In genomic region chrX:32087663-32088062, GRCh38 we compare ENCODE assay signal across 38 cellular contexts.
"Had no signal": no experiment of that assay in that cellular context is flagged by ENCODE, and none has a peak within 500 bp of the region (broad histone marks: within the 10 kb centered on the region; RNA-seq: fewer than 3 reads in every experiment).

No MANE protein-coding gene starts in this region.

- H3K9me3 Mint-ChIP-seq: activated naive CD4-positive, alpha-beta T cell treated with anti-CD3 and anti-CD28 coated beads for 36 hours; activated naive CD4-positive, alpha-beta T cell treated with anti-CD3 and anti-CD28 coated beads, Interleukin-2, amount 50 U/mL, for 24 hours; activated naive CD8-positive, alpha-beta T cell treated with anti-CD3 and anti-CD28 coated beads for 36 hours; activated naive CD8-positive, alpha-beta T cell treated with anti-CD3 and anti-CD28 coated beads, Interleukin-2, amount 10 ng/mL, durations not matched to agents 7 days and 5 days; activated naive CD8-positive, alpha-beta T cell treated with anti-CD3 and anti-CD28 coated beads, Interleukin-2, amount 50 U/mL, for 24 hours; activated T-helper 1 cell treated with anti-CD3 and anti-CD28 coated beads, Interleukin-12 subunit alpha, Interleukin-12 subunit beta, Interleukin-2, Interleukin-4 antibody, amounts not matched to agents 30 ng/mL and 10 ng/mL and 1 ng/mL, durations not matched to agents 14 hours and 24 hours and 36 hours; activated T-helper 17 cell treated with anti-CD3 and anti-CD28 coated beads, Interleukin-2, amount 50 U/mL, for 72 hours; central memory CD8-positive, alpha-beta T cell had no signal

- DNase-seq: activated effector memory CD4-positive, alpha-beta T cell treated with anti-CD3 and anti-CD28 coated beads, Interleukin-2, amount 50 U/mL, for 16 hours; activated effector memory CD4-positive, alpha-beta T cell treated with Interleukin-2 at 50 U/mL for 16 hours; activated gamma-delta T cell; activated gamma-delta T cell treated with Interleukin-2 at 50 U/mL for 16 hours; activated naive CD4-positive, alpha-beta T cell; activated naive CD4-positive, alpha-beta T cell treated with anti-CD3 and anti-CD28 coated beads for 36 hours; activated naive CD4-positive, alpha-beta T cell treated with anti-CD3 and anti-CD28 coated beads, Interleukin-2, amount 10 ng/mL, durations not matched to agents 7 days and 5 days; activated naive CD4-positive, alpha-beta T cell treated with anti-CD3 and anti-CD28 coated beads, Interleukin-2, amount 50 U/mL, for 16 hours; activated naive CD4-positive, alpha-beta T cell treated with Interleukin-2 at 50 U/mL for 16 hours; activated naive CD8-positive, alpha-beta T cell treated with anti-CD3 and anti-CD28 coated beads for 36 hours; activated naive CD8-positive, alpha-beta T cell treated with anti-CD3 and anti-CD28 coated beads, Interleukin-2, amount 10 ng/mL, durations not matched to agents 7 days and 5 days; activated naive CD8-positive, alpha-beta T cell treated with anti-CD3 and anti-CD28 coated beads, Interleukin-2, amount 50 U/mL, for 24 hours; activated T-cell treated with anti-CD3 and anti-CD28 coated beads, Interleukin-2, amount 50 U/mL, for 24 hours; activated T-cell treated with anti-CD3 and anti-CD28 coated beads, Interleukin-2, amount 50 U/mL, for 4 hours; activated T-cell treated with anti-CD3 and anti-CD28 coated beads, Interleukin-2, amount 50 U/mL, for 48 hours; activated T-cell treated with anti-CD3 and anti-CD28 coated beads, Interleukin-2, amount 50 U/mL, for 72 hours; adrenal gland; amniotic stem cell; amygdala; anterior cingulate cortex; aorta; body of pancreas; brain microvascular endothelial cell; caudate nucleus; central memory CD4-positive, alpha-beta T cell; cerebellar nuclear complex had no signal

- H3K27ac Mint-ChIP-seq: activated naive CD4-positive, alpha-beta T cell treated with anti-CD3 and anti-CD28 coated beads for 36 hours; activated naive CD4-positive, alpha-beta T cell treated with anti-CD3 and anti-CD28 coated beads, Interleukin-2, amount 10 ng/mL, durations not matched to agents 7 days and 5 days; activated naive CD4-positive, alpha-beta T cell treated with anti-CD3 and anti-CD28 coated beads, Interleukin-2, amount 50 U/mL, for 24 hours; activated naive CD4-positive, alpha-beta T cell treated with anti-CD3 and anti-CD28 coated beads, Interleukin-2, amount 50 U/mL, for 72 hours; activated naive CD8-positive, alpha-beta T cell; activated naive CD8-positive, alpha-beta T cell treated with anti-CD3 and anti-CD28 coated beads for 36 hours; activated naive CD8-positive, alpha-beta T cell treated with anti-CD3 and anti-CD28 coated beads, Interleukin-2, amount 10 ng/mL, durations not matched to agents 7 days and 5 days; activated naive CD8-positive, alpha-beta T cell treated with anti-CD3 and anti-CD28 coated beads, Interleukin-2, amount 50 U/mL, for 24 hours; activated T-cell treated with anti-CD3 and anti-CD28 coated beads, Interleukin-2, amount 50 U/mL, for 24 hours; activated T-cell treated with anti-CD3 and anti-CD28 coated beads, Interleukin-2, amount 50 U/mL, for 72 hours; activated T-helper 1 cell treated with anti-CD3 and anti-CD28 coated beads, Interleukin-12 subunit alpha, Interleukin-12 subunit beta, Interleukin-2, Interleukin-4 antibody, amounts not matched to agents 30 ng/mL and 10 ng/mL and 1 ng/mL, durations not matched to agents 14 hours and 24 hours and 36 hours; activated T-helper 17 cell treated with anti-CD3 and anti-CD28 coated beads, Interleukin-2, amount 50 U/mL, for 72 hours; activated T-helper 2 cell treated with anti-CD3 and anti-CD28 coated beads, Interferon-gamma antibody, Interleukin-2, Interleukin-4, amounts not matched to agents 10 μg/mL and 5 μg/mL and 100 μg/mL, durations not matched to agents 14 hours and 24 hours and 36 hours; brain had no signal

- H3K4me3 ChIP-seq: adrenal gland, ascending aorta, body of pancreas, breast epithelium, cardiac muscle cell had no signal

- H3K27ac ChIP-seq: adrenal gland, ascending aorta, body of pancreas, brain microvascular endothelial cell, breast epithelium, cardiac muscle cell had no signal

- H3K4me3 Mint-ChIP-seq: activated naive CD4-positive, alpha-beta T cell treated with anti-CD3 and anti-CD28 coated beads for 36 hours; activated naive CD4-positive, alpha-beta T cell treated with anti-CD3 and anti-CD28 coated beads, Interleukin-2, amount 10 ng/mL, durations not matched to agents 7 days and 5 days; activated naive CD4-positive, alpha-beta T cell treated with anti-CD3 and anti-CD28 coated beads, Interleukin-2, amount 50 U/mL, for 24 hours; activated naive CD8-positive, alpha-beta T cell; activated naive CD8-positive, alpha-beta T cell treated with anti-CD3 and anti-CD28 coated beads for 36 hours; activated naive CD8-positive, alpha-beta T cell treated with anti-CD3 and anti-CD28 coated beads, Interleukin-2, amount 10 ng/mL, durations not matched to agents 7 days and 5 days; activated naive CD8-positive, alpha-beta T cell treated with anti-CD3 and anti-CD28 coated beads, Interleukin-2, amount 50 U/mL, for 24 hours; activated T-cell treated with anti-CD3 and anti-CD28 coated beads, Interleukin-2, amount 50 U/mL, for 24 hours; activated T-cell treated with anti-CD3 and anti-CD28 coated beads, Interleukin-2, amount 50 U/mL, for 4 hours; activated T-cell treated with anti-CD3 and anti-CD28 coated beads, Interleukin-2, amount 50 U/mL, for 72 hours; activated T-helper 1 cell treated with anti-CD3 and anti-CD28 coated beads, Interleukin-12 subunit alpha, Interleukin-12 subunit beta, Interleukin-2, Interleukin-4 antibody, amounts not matched to agents 30 ng/mL and 10 ng/mL and 1 ng/mL, durations not matched to agents 14 hours and 24 hours and 36 hours; activated T-helper 17 cell treated with anti-CD3 and anti-CD28 coated beads, Interleukin-2, amount 50 U/mL, for 72 hours; brain; central memory CD8-positive, alpha-beta T cell had no signal

- H3K27me3 Mint-ChIP-seq: activated naive CD4-positive, alpha-beta T cell treated with anti-CD3 and anti-CD28 coated beads, Interleukin-2, amount 10 ng/mL, durations not matched to agents 7 days and 5 days; activated naive CD4-positive, alpha-beta T cell treated with anti-CD3 and anti-CD28 coated beads, Interleukin-2, amount 50 U/mL, for 24 hours; activated naive CD8-positive, alpha-beta T cell; activated naive CD8-positive, alpha-beta T cell treated with anti-CD3 and anti-CD28 coated beads for 36 hours; activated naive CD8-positive, alpha-beta T cell treated with anti-CD3 and anti-CD28 coated beads, Interleukin-2, amount 10 ng/mL, durations not matched to agents 7 days and 5 days; activated naive CD8-positive, alpha-beta T cell treated with anti-CD3 and anti-CD28 coated beads, Interleukin-2, amount 50 U/mL, for 24 hours; activated T-helper 17 cell treated with anti-CD3 and anti-CD28 coated beads, Interleukin-2, amount 50 U/mL, for 72 hours; brain; central memory CD8-positive, alpha-beta T cell had no signal

- H3K36me3 ChIP-seq: adrenal gland, ascending aorta, brain microvascular endothelial cell, breast epithelium, cardiac muscle cell had no signal

- H3K4me1 ChIP-seq: adrenal gland, ascending aorta, body of pancreas, breast epithelium had no signal

- H3K9me3 ChIP-seq: adrenal gland, ascending aorta, body of pancreas had no signal

- FAIRE-seq: bronchial epithelial cell had no signal

- H3K4me1 Mint-ChIP-seq: activated naive CD4-positive, alpha-beta T cell treated with anti-CD3 and anti-CD28 coated beads, Interleukin-2, amount 10 ng/mL, durations not matched to agents 7 days and 5 days; activated naive CD4-positive, alpha-beta T cell treated with anti-CD3 and anti-CD28 coated beads, Interleukin-2, amount 50 U/mL, for 24 hours; activated naive CD8-positive, alpha-beta T cell treated with anti-CD3 and anti-CD28 coated beads for 36 hours; activated naive CD8-positive, alpha-beta T cell treated with anti-CD3 and anti-CD28 coated beads, Interleukin-2, amount 10 ng/mL, durations not matched to agents 7 days and 5 days; activated naive CD8-positive, alpha-beta T cell treated with anti-CD3 and anti-CD28 coated beads, Interleukin-2, amount 50 U/mL, for 24 hours; activated T-helper 17 cell treated with anti-CD3 and anti-CD28 coated beads, Interleukin-2, amount 50 U/mL, for 72 hours; central memory CD8-positive, alpha-beta T cell had no signal

- H3K27me3 ChIP-seq: adrenal gland, ascending aorta, body of pancreas, brain microvascular endothelial cell, breast epithelium, cardiac muscle cell had no signal

- H3K36me3 Mint-ChIP-seq: activated naive CD4-positive, alpha-beta T cell treated with anti-CD3 and anti-CD28 coated beads, Interleukin-2, amount 10 ng/mL, durations not matched to agents 7 days and 5 days; activated naive CD4-positive, alpha-beta T cell treated with anti-CD3 and anti-CD28 coated beads, Interleukin-2, amount 50 U/mL, for 24 hours; activated naive CD4-positive, alpha-beta T cell treated with anti-CD3 and anti-CD28 coated beads, Interleukin-2, amount 50 U/mL, for 72 hours; activated naive CD8-positive, alpha-beta T cell; activated naive CD8-positive, alpha-beta T cell treated with anti-CD3 and anti-CD28 coated beads for 36 hours; activated naive CD8-positive, alpha-beta T cell treated with anti-CD3 and anti-CD28 coated beads, Interleukin-2, amount 10 ng/mL, durations not matched to agents 7 days and 5 days had no signal

- ATAC-seq: activated naive CD4-positive, alpha-beta T cell treated with anti-CD3 and anti-CD28 coated beads, Interleukin-2, amount 50 U/mL, for 72 hours; activated naive CD8-positive, alpha-beta T cell treated with anti-CD3 and anti-CD28 coated beads, Interleukin-2, amount 50 U/mL, for 24 hours; activated T-cell treated with anti-CD3 and anti-CD28 coated beads, Interleukin-2, amount 50 U/mL, for 4 hours; activated T-cell treated with anti-CD3 and anti-CD28 coated beads, Interleukin-2, amount 50 U/mL, for 72 hours; activated T-helper 17 cell treated with anti-CD3 and anti-CD28 coated beads, Interleukin-2, amount 50 U/mL, for 72 hours; body of pancreas had no signal
